ENCODE assay signal across 1 cellular context in genomic region chr16:28823719-28824547, GRCh38.
TF ChIP-seq lines count a peak whose summit lies in the region.

No MANE protein-coding gene starts in this region.

TF ChIP-seq in HEK293, 187 proteins besides CTCF, POLR2A, EP300 and RAD21 (continued from another document and continues in another):
- peak; percentile 99 for TF ChIP-seq ZBTB10 (tag by site-specific recombination; IDR thresholded peaks at IDR 0.05)
- TF ChIP-seq ZNF335 (tag by site-specific recombination; conservative IDR thresholded peaks at IDR 0.05), result peak; percentile 82
- TF ChIP-seq GLI4 (tag by site-specific recombination; IDR thresholded peaks at IDR 0.05), result no peak
- TF ChIP-seq ZNF2 (tag by site-specific recombination; IDR thresholded peaks at IDR 0.05), result 0 out of 2 replicates have a peak, but pooled peaks have one; percentile 30
- peak; percentile 89; the same call in 1 of the 2 replicates for TF ChIP-seq HOXD13 (CRISPR knock-in tag; IDR thresholded peaks at IDR 0.05; ENCODE audit: borderline replicate concordance)
- TF ChIP-seq ZNF362 (tag by site-specific recombination; IDR thresholded peaks at IDR 0.05), result no peak
- TF ChIP-seq ZNF148 (tag by site-specific recombination; IDR thresholded peaks at IDR 0.05; ENCODE audit: borderline replicate concordance), result no peak
- TF ChIP-seq FEZF1 (tag by site-specific recombination; IDR thresholded peaks at IDR 0.05), result no peak
- no peak for TF ChIP-seq ZNF558 (tag by site-specific recombination; IDR thresholded peaks at IDR 0.05)
- peak; percentile 51; the same call in 1 of the 2 replicates for TF ChIP-seq ZNF501 (tag by site-specific recombination; IDR thresholded peaks at IDR 0.05)
- peak; percentile 100 for TF ChIP-seq ZNF366 (tag by site-specific recombination; conservative IDR thresholded peaks at IDR 0.05)
- peak; percentile 54; the same call in 1 of the 2 replicates for TF ChIP-seq ZBTB17 (tag by site-specific recombination; IDR thresholded peaks at IDR 0.05)
- no peak for TF ChIP-seq ZSCAN16 (tag by site-specific recombination; IDR thresholded peaks at IDR 0.05)
- peak; percentile 90 for TF ChIP-seq SP3 (tag by site-specific recombination; IDR thresholded peaks at IDR 0.05)
- TF ChIP-seq ZNF664 (tag by site-specific recombination; IDR thresholded peaks at IDR 0.05), result no peak
- no peak for TF ChIP-seq TRIM28 (IDR thresholded peaks at IDR 0.05; ENCODE audit: borderline replicate concordance, low read length)
- TF ChIP-seq TSHZ1 (tag by site-specific recombination; IDR thresholded peaks at IDR 0.05; ENCODE audit: borderline replicate concordance), result no peak
- TF ChIP-seq MEIS1 (CRISPR knock-in tag; IDR thresholded peaks at IDR 0.05; ENCODE audit: borderline replicate concordance), result no peak
- peak; percentile 24; the same call in 1 of the 2 replicates for TF ChIP-seq PBX3 (CRISPR knock-in tag; IDR thresholded peaks at IDR 0.05)
- no peak for TF ChIP-seq ZNF544 (tag by site-specific recombination; IDR thresholded peaks at IDR 0.05)
- TF ChIP-seq ZNF785 (tag by site-specific recombination; IDR thresholded peaks at IDR 0.05), result no peak
- no peak for TF ChIP-seq ZNF184 (tag by site-specific recombination; IDR thresholded peaks at IDR 0.05)
- no peak for TF ChIP-seq ZNF513 (tag by site-specific recombination; IDR thresholded peaks at IDR 0.05)
- TF ChIP-seq ZNF548 (tag by site-specific recombination; IDR thresholded peaks at IDR 0.05), result no peak
- TF ChIP-seq ZNF121 (tag by site-specific recombination; IDR thresholded peaks at IDR 0.05), result no peak
- peak; percentile 99 for TF ChIP-seq PATZ1 (tag by site-specific recombination; IDR thresholded peaks at IDR 0.05)
- TF ChIP-seq ZNF600 (tag by site-specific recombination; IDR thresholded peaks at IDR 0.05), result peak; percentile 93
- TF ChIP-seq GFI1B (tag by site-specific recombination; IDR thresholded peaks at IDR 0.05), result no peak
- TF ChIP-seq ZBTB48 (tag by site-specific recombination; IDR thresholded peaks at IDR 0.05), result peak; percentile 78; the same call in 1 of the 2 replicates
- no peak for TF ChIP-seq ZNF146 (tag by site-specific recombination; IDR thresholded peaks at IDR 0.05)
- no peak for TF ChIP-seq ZNF704 (tag by site-specific recombination; IDR thresholded peaks at IDR 0.05)
- TF ChIP-seq ZNF776 (tag by site-specific recombination; IDR thresholded peaks at IDR 0.05; ENCODE audit: borderline replicate concordance), result no peak
- peak; percentile 37 for TF ChIP-seq PRDM10 (tag by site-specific recombination; IDR thresholded peaks at IDR 0.05)
- TF ChIP-seq ZNF404 (tag by site-specific recombination; IDR thresholded peaks at IDR 0.05), result no peak
- TF ChIP-seq SETDB1 (IDR thresholded peaks at IDR 0.05; ENCODE audit: insufficient read length, low read length), result no peak
- peak; percentile 10; the same call in 1 of the 2 replicates for TF ChIP-seq ZNF580 (tag by site-specific recombination; IDR thresholded peaks at IDR 0.05)
